8 cellular contexts compared by ENCODE assay signal in genomic region chr6:25278557-25278913, GRCh38. TPM values are rescaled to one million over a fixed set of nuclear protein-coding genes. Genes with fewer than 3 reads are reported as not detected.
DNase-seq lines count a peak whose midpoint lies in the region; ATAC-seq, FAIRE-seq and TF ChIP-seq lines count a peak whose summit lies in the region.

No MANE protein-coding gene starts in this region.

- WGBS in thymus = 10% methylated on average over 15 of the region's 15 CpGs

- no peak for TF ChIP-seq CTCF in AG04449 (IDR thresholded peaks at IDR 0.05; ENCODE audit: insufficient read depth, low read length, missing control alignments)
- no peak for TF ChIP-seq CTCF in ascending aorta (IDR thresholded peaks at IDR 0.05)

- H3K27me3 ChIP-seq in ascending aorta (no peaks in the 10 kb centered on the region), thymus (ENCODE audit: control insufficient read depth, insufficient read depth) (no peaks in the 10 kb centered on the region)

- FAIRE-seq in GM19239 (lab: Jason Lieb, UNC) = peak; percentile 89

- H3K4me3 ChIP-seq in AG04449 (ENCODE audit: low read depth, low read length) (peak overlapping the region; percentile 71), ascending aorta (peak overlapping the region; percentile 67 to 89), thymus (ENCODE audit: low read length) (peak overlapping the region; percentile 72)

- peaks cover 0 to 18% of the 10 kb centered on the region in 2 donors for H3K4me1 ChIP-seq in ascending aorta
- H3K4me1 ChIP-seq in thymus (ENCODE audit: control insufficient read depth, insufficient read depth, low read length) = peaks cover 11% of the 10 kb centered on the region

- H3K9me3 ChIP-seq in ascending aorta (no peaks in the 10 kb centered on the region), thymus (ENCODE audit: control insufficient read depth) (no peaks in the 10 kb centered on the region)

- POLR2A ChIA-PET in AG04449 (lab: Yijun Ruan, JAX) = no interaction called here

- CTCF ChIA-PET in AG04449 (lab: Yijun Ruan, JAX) = interaction anchor here (0.7 to 7.1 kb wide), 36 partner anchors 8 to 324 kb away, joined by 3 to 119 read pairs (median 4); no protein-coding TSS in a partner anchor

- ATAC-seq in HG03439 (IDR thresholded peaks at IDR 0.05; ENCODE audit: unreplicated experiment) = peak; percentile 26

- DNase-seq in AG04449 (ENCODE audit: low read depth, low spot score) (no peak), GM19239 (ENCODE audit: insufficient read length, low spot score) (no peak), ascending aorta (ENCODE audit: low spot score in 2 of 2) (no peak), kidney glomerular epithelial cell (lab: John Stamatoyannopoulos, UW) (peak; percentile 85), hippocampal formation (lab: John Stamatoyannopoulos, UW) (no peak), NCI-H1417 treated with DMSO at 0.1 percent for 48 hours (lab: John Stamatoyannopoulos, UW) (no peak)

- H3K36me3 ChIP-seq in ascending aorta (no peaks in the 10 kb centered on the region), thymus (ENCODE audit: control insufficient read depth, insufficient read depth) (no peaks in the 10 kb centered on the region)

- H3K27ac ChIP-seq in ascending aorta = peak overlapping the region; percentile 71 to 79
- no peak overlapping the region for H3K27ac ChIP-seq in thymus (ENCODE audit: low read depth)

- intact Hi-C loops in ascending aorta (cut with DNase I) = loop anchor here (2.0 kb wide), 1 partner anchor 34 kb away; no protein-coding TSS in a partner anchor

RNA-seq across cellular contexts. Expression of gene CARMIL1, which starts 0.6 kb away (rescaled TPM):
- 16.1 TPM for total RNA-seq in ascending aorta
- polyA plus RNA-seq in thymus = 29.9 TPM
